ENCODE assay signal across 23 cellular contexts in the genomic region with DNA sequence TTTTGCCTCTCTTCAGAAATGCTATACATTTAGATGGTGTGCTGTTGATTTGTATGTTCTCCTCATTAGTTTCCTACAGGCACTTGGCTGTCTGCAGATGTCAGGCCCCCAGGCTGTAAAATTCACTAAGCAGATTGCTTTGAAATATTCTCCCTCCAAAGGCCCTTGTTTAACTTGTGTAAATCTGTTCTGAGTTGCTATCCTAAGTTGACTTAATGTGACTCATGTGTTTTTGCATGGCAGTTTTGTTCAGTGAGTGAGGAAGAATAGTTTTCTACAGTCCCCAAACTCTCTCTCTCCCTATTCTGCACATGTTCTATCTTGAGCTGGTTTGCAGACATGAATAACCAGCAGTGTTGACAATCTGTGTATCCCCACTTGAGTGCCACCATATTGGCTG.
"Had no signal": no experiment of that assay in that cellular context is flagged by ENCODE, and none has a peak within 500 bp of the region (broad histone marks: within the 10 kb centered on the region; RNA-seq: fewer than 3 reads in every experiment).

No MANE protein-coding gene starts in this region.

- H3K4me1 ChIP-seq: adrenal gland, ascending aorta, breast epithelium, upper lobe of left lung had no signal

- H3K4me1 Mint-ChIP-seq: activated T-helper 17 cell treated with anti-CD3 and anti-CD28 coated beads, Interleukin-2, amount 50 U/mL, for 72 hours; endodermal cell; immature natural killer cell; WTC11 had no signal

- H3K4me3 Mint-ChIP-seq: activated naive CD8-positive, alpha-beta T cell; activated T-cell treated with anti-CD3 and anti-CD28 coated beads, Interleukin-2, amount 50 U/mL, for 24 hours; activated T-helper 17 cell treated with anti-CD3 and anti-CD28 coated beads, Interleukin-2, amount 50 U/mL, for 72 hours; endodermal cell; immature natural killer cell; natural killer cell treated with Interleukin-12 subunit alpha and Interleukin-12 subunit beta and Interleukin-15 and Interleukin-18, amount 100 ng/mL, for 72 hours; WTC11 had no signal

- H3K27me3 ChIP-seq: adrenal gland, ascending aorta, breast epithelium, upper lobe of left lung had no signal

- H3K27ac ChIP-seq: adrenal gland, ascending aorta, breast epithelium, epithelial cell of prostate, thoracic aorta, upper lobe of left lung had no signal

- H3K27ac Mint-ChIP-seq: activated naive CD8-positive, alpha-beta T cell; activated T-cell treated with anti-CD3 and anti-CD28 coated beads, Interleukin-2, amount 50 U/mL, for 24 hours; activated T-helper 17 cell treated with anti-CD3 and anti-CD28 coated beads, Interleukin-2, amount 50 U/mL, for 72 hours; endodermal cell; immature natural killer cell; natural killer cell treated with Interleukin-12 subunit alpha and Interleukin-12 subunit beta and Interleukin-15 and Interleukin-18, amount 100 ng/mL, for 72 hours; WTC11 had no signal

- H3K36me3 Mint-ChIP-seq: activated naive CD8-positive, alpha-beta T cell; immature natural killer cell had no signal

- DNase-seq: activated CD8-positive, alpha-beta memory T cell treated with anti-CD3 and anti-CD28 coated beads for 24 hours; activated CD8-positive, alpha-beta memory T cell treated with anti-CD3 and anti-CD28 coated beads, Interleukin-2, amount 50 U/mL, for 4 hours; activated naive CD4-positive, alpha-beta T cell; activated T-cell treated with anti-CD3 and anti-CD28 coated beads, Interleukin-2, amount 50 U/mL, for 24 hours; adrenal gland; cortex of kidney; endodermal cell; immature natural killer cell; stimulated activated CD4-positive, alpha-beta T cell treated with anti-CD3 and anti-CD28 coated beads, Interleukin-4, amount 100 ng/mL, for 1 hour; stimulated activated naive CD4-positive, alpha-beta T cell; T-helper 9 cell; upper lobe of left lung had no signal

- H3K27me3 Mint-ChIP-seq: activated naive CD8-positive, alpha-beta T cell; activated T-cell treated with anti-CD3 and anti-CD28 coated beads, Interleukin-2, amount 50 U/mL, for 24 hours; activated T-helper 17 cell treated with anti-CD3 and anti-CD28 coated beads, Interleukin-2, amount 50 U/mL, for 72 hours; natural killer cell treated with Interleukin-12 subunit alpha and Interleukin-12 subunit beta and Interleukin-15 and Interleukin-18, amount 100 ng/mL, for 72 hours had no signal

- ATAC-seq: activated T-helper 17 cell treated with anti-CD3 and anti-CD28 coated beads, Interleukin-2, amount 50 U/mL, for 72 hours; left lobe of liver; natural killer cell treated with Interleukin-12 subunit alpha and Interleukin-12 subunit beta and Interleukin-15 and Interleukin-18, amount 100 ng/mL, for 72 hours; sciatic nerve; WTC11 had no signal

- H3K9me3 ChIP-seq: adrenal gland, ascending aorta, breast epithelium, thoracic aorta had no signal

- H3K4me3 ChIP-seq: adrenal gland, ascending aorta, breast epithelium, lung, thoracic aorta, upper lobe of left lung had no signal

- H3K36me3 ChIP-seq: adrenal gland, ascending aorta, breast epithelium, thoracic aorta, upper lobe of left lung had no signal
